In the genomic region with DNA sequence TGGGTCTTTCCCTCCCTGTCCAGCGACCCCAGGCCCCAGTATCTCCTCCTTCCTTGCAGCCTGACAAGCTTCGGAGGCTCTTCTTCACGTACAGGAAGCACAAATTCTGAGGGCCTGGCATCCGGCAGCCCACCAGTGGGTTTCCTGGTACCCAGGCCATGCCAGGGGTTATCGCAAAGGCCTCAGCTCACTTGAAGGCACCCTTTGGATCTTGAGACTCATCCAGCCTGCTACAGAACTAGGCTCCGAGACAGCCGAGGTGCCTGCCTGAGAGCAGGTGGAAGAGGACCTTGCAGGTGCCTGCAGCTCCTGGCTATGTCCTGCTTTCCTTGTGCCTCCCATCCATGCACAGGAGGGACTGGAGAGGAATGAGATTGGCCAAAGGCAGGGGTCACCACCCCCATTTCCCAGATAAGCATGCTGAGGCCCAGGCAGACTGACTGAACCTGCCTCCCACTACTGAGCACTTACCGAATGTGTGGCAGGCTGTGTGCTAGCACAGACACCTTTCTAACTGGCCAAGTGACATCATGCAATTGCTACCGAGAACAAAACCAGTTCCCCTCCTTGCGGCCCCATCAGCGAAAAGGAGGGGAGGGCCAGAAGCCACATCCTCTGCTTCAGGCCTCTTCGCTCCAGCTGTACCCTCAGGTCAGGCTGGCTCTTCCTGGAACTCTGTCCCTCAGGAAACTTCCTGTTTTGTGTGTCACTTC, we compare ENCODE assay signal across 9 cellular contexts. TPM values are rescaled to one million over a fixed set of nuclear protein-coding genes. Genes with fewer than 3 reads are reported as not detected.
A peak's percentile ranks its signal among the peaks of the same experiment; 100 is the strongest.
DNase-seq lines count a peak whose midpoint lies in the region; ATAC-seq and TF ChIP-seq lines count a peak whose summit lies in the region.
"Had no signal": no experiment of that assay in that cellular context is flagged by ENCODE, and none has a peak within 500 bp of the region (broad histone marks: within the 10 kb centered on the region; RNA-seq: fewer than 3 reads in every experiment).

No MANE protein-coding gene starts in this region.

- H3K27me3 Mint-ChIP-seq in stimulated activated naive CD8-positive, alpha-beta T cell treated with anti-CD3 and anti-CD28 coated beads, Interleukin-15, amount 100 ng/mL, for 72 hours = no peaks in the 10 kb centered on the region

- no peak for TF ChIP-seq CTCF in tibial nerve (IDR thresholded peaks at IDR 0.05)

- TF ChIP-seq EP300 in tibial nerve (IDR thresholded peaks at IDR 0.05) = no peak

- peak overlapping the region; percentile 70 to 71 for H3K4me3 Mint-ChIP-seq in stimulated activated naive CD8-positive, alpha-beta T cell treated with anti-CD3 and anti-CD28 coated beads, Interleukin-15, amount 100 ng/mL, for 72 hours

- WGBS in tibial nerve, 2 donors = 82 to 85% methylated on average over 11 to 12 of the region's 12 CpGs

- intact Hi-C loops in left cardiac atrium (cut with DNase I) = loop anchor here in 1 of 2 donors (5.0 kb wide), 1 partner anchor 86 kb away; no protein-coding TSS in a partner anchor

- ATAC-seq in HG03108 (IDR thresholded peaks at IDR 0.05; ENCODE audit: unreplicated experiment) (peak; percentile 79), left cardiac atrium (peak; percentile 8 to 42)
- peak; percentile 92 for ATAC-seq in stimulated activated naive CD8-positive, alpha-beta T cell treated with anti-CD3 and anti-CD28 coated beads, Interleukin-15, amount 100 ng/mL, for 72 hours

- no peaks in the 10 kb centered on the region for H3K9me3 ChIP-seq in tibial nerve

- TF ChIP-seq POLR2A in GM18951 (IDR thresholded peaks at IDR 0.05; ENCODE audit: extremely low read depth, insufficient read depth, insufficient read length) = peak; percentile 35
- TF ChIP-seq POLR2A in tibial nerve (IDR thresholded peaks at IDR 0.05) = no peak

- H3K4me3 ChIP-seq in tibial nerve = no peak overlapping the region

- H3K4me1 ChIP-seq in tibial nerve = peaks cover 0 to 8% (median 2%) of the 10 kb centered on the region in 4 donors

- H3K27me3 ChIP-seq in tibial nerve = no peaks in the 10 kb centered on the region

- H3K27ac Mint-ChIP-seq in stimulated activated naive CD8-positive, alpha-beta T cell treated with anti-CD3 and anti-CD28 coated beads, Interleukin-15, amount 100 ng/mL, for 72 hours = peak overlapping the region; percentile 95 to 96

- DNase-seq in activated CD4-positive, alpha-beta T cell treated with anti-CD3 and anti-CD28 coated beads for 24 hours (ENCODE audit: low read depth in 2 of 2) = peak; percentile 37 to 41
- DNase-seq in left cardiac atrium = no peak
- DNase-seq in stimulated activated naive CD8-positive, alpha-beta T cell treated with anti-CD3 and anti-CD28 coated beads, Interleukin-15, amount 100 ng/mL, for 72 hours = peak; percentile 66 to 87
- no peak for DNase-seq in AG20443 (ENCODE audit: low spot score)
- no peak for DNase-seq in NCI-H446 (lab: John Stamatoyannopoulos, UW)
- no peak for DNase-seq in tibial nerve (ENCODE audit: low spot score in 2 of 2)

- in situ Hi-C loops in GM18951 (cut with MboI; ENCODE audit: low sequenced_read_pairs, unreplicated experiment) = no loop called here

- H3K36me3 ChIP-seq in tibial nerve = no peaks in the 10 kb centered on the region

- peaks cover 64% of the 10 kb centered on the region for H3K4me1 Mint-ChIP-seq in stimulated activated naive CD8-positive, alpha-beta T cell treated with anti-CD3 and anti-CD28 coated beads, Interleukin-15, amount 100 ng/mL, for 72 hours

- H3K27ac ChIP-seq in tibial nerve = peak overlapping the region in 1 of 4 donors; percentile 32
- H3K27ac ChIP-seq: epithelial cell of prostate had no signal

- no peaks in the 10 kb centered on the region for H3K9me3 Mint-ChIP-seq in stimulated activated naive CD8-positive, alpha-beta T cell treated with anti-CD3 and anti-CD28 coated beads, Interleukin-15, amount 100 ng/mL, for 72 hours

RNA-seq across cellular contexts. Expression of gene SH2D7, which starts 11.2 kb away (rescaled TPM):
- total RNA-seq in left cardiac atrium (not detected), tibial nerve (not detected)

RNA-seq across cellular contexts. Expression of gene TBC1D2B, which starts 26.1 kb away (rescaled TPM):
- total RNA-seq in left cardiac atrium (10 to 100 TPM; 20.5 to 23.7 TPM), tibial nerve (100 to 1,000 TPM in 2 of 4 donors, 10 to 100 TPM in 2; 64.5 to 127 (median 94.5) TPM)

RNA-seq across cellular contexts. Expression of gene CIB2, which starts 27.7 kb away (rescaled TPM):
- total RNA-seq in left cardiac atrium (10 to 100 TPM; 50.3 to 66.9 TPM), tibial nerve (10 to 100 TPM in 1 of 4 donors, 1 to 10 TPM in 2, under 1 TPM in 1; 0.63 to 11.0 (median 2.8) TPM)

RNA-seq across cellular contexts. Expression of gene IDH3A, which starts 45.6 kb away (rescaled TPM):
- total RNA-seq in left cardiac atrium (100 to 1,000 TPM; 353 to 512 TPM), tibial nerve (10 to 100 TPM; 46.9 to 70.7 (median 63.4) TPM)

Comparison
In these comparisons a context has a peak if more than half of its experiments do, and no peak if none do; other contexts are left out.
1. ATAC-seq: peak in every context shown above with its lines; median percentile 92 in stimulated activated naive CD8-positive, alpha-beta T cell treated with anti-CD3 and anti-CD28 coated beads, Interleukin-15, amount 100 ng/mL, for 72 hours; 79 in HG03108; 25 in left cardiac atrium.
2. DNase-seq: peak in activated CD4-positive, alpha-beta T cell treated with anti-CD3 and anti-CD28 coated beads for 24 hours (2 of 2) and stimulated activated naive CD8-positive, alpha-beta T cell treated with anti-CD3 and anti-CD28 coated beads, Interleukin-15, amount 100 ng/mL, for 72 hours (2 of 2); none in left cardiac atrium (single experiment), AG20443 (single experiment), NCI-H446 (0 of 2) and tibial nerve (0 of 2).
3. RNA of gene CIB2, which starts 27.7 kb away (total RNA-seq): 50.3 to 66.9 TPM in left cardiac atrium; 0.63 to 11.0 TPM in tibial nerve; every median in the first group is over 4 times any median in the second.